ENCODE assay signal across 1 cellular context in genomic region chr2:65075605-65076344, GRCh38.
TF ChIP-seq lines count a peak whose summit lies in the region.

No MANE protein-coding gene starts in this region.

TF ChIP-seq in K562, 482 proteins besides CTCF, POLR2A, EP300 and RAD21 (continued from another document):
- peak; percentile 28; the same call in 1 of the 2 replicates for TF ChIP-seq POLR2AphosphoS2 (IDR thresholded peaks at IDR 0.05; ENCODE audit: low read length)
- TF ChIP-seq HDAC3 (IDR thresholded peaks at IDR 0.05; ENCODE audit: borderline replicate concordance, partially characterized antibody) = peak; percentile 23
- peak; percentile 35; the same call in 1 of the 2 replicates for TF ChIP-seq SPI1 (IDR thresholded peaks at IDR 0.05; ENCODE audit: borderline replicate concordance, low read depth, low read length)
- TF ChIP-seq MYC (IDR thresholded peaks at IDR 0.05; ENCODE audit: low read depth, low read length) = peak; percentile 60
- no peak for TF ChIP-seq MYC (CRISPR knock-in tag; IDR thresholded peaks at IDR 0.05; ENCODE audit: borderline replicate concordance, low read depth)
- TF ChIP-seq DPF2 (IDR thresholded peaks at IDR 0.05) = peak; percentile 69
- 0 out of 4 replicates have a peak, but pooled peaks of 1 of the 2 experiments have one; percentile 23 for TF ChIP-seq NONO (IDR thresholded peaks at IDR 0.05; ENCODE audit: low read depth in 2 of 2, low read length in 1 of 2)
- peak; percentile 18 to 62; a peak in 3 of 4 replicates for TF ChIP-seq KDM1A (IDR thresholded peaks at IDR 0.05)
- TF ChIP-seq GATA2 (CRISPR knock-in tag; IDR thresholded peaks at IDR 0.05) = peak; percentile 69
- TF ChIP-seq RBM15 (IDR thresholded peaks at IDR 0.05; ENCODE audit: insufficient read depth, low read length) = no peak
- TF ChIP-seq SOX6 (IDR thresholded peaks at IDR 0.05) = peak; percentile 60; the same call in 1 of the 2 replicates
- TF ChIP-seq NCOA1 (IDR thresholded peaks at IDR 0.05; ENCODE audit: low read depth) = peak; percentile 37; the same call in 1 of the 2 replicates
- TF ChIP-seq ZNF212 (CRISPR knock-in tag; IDR thresholded peaks at IDR 0.05) = no peak
- peak; percentile 86 for TF ChIP-seq NCOR1 (IDR thresholded peaks at IDR 0.05)
- TF ChIP-seq, protein P1, sequence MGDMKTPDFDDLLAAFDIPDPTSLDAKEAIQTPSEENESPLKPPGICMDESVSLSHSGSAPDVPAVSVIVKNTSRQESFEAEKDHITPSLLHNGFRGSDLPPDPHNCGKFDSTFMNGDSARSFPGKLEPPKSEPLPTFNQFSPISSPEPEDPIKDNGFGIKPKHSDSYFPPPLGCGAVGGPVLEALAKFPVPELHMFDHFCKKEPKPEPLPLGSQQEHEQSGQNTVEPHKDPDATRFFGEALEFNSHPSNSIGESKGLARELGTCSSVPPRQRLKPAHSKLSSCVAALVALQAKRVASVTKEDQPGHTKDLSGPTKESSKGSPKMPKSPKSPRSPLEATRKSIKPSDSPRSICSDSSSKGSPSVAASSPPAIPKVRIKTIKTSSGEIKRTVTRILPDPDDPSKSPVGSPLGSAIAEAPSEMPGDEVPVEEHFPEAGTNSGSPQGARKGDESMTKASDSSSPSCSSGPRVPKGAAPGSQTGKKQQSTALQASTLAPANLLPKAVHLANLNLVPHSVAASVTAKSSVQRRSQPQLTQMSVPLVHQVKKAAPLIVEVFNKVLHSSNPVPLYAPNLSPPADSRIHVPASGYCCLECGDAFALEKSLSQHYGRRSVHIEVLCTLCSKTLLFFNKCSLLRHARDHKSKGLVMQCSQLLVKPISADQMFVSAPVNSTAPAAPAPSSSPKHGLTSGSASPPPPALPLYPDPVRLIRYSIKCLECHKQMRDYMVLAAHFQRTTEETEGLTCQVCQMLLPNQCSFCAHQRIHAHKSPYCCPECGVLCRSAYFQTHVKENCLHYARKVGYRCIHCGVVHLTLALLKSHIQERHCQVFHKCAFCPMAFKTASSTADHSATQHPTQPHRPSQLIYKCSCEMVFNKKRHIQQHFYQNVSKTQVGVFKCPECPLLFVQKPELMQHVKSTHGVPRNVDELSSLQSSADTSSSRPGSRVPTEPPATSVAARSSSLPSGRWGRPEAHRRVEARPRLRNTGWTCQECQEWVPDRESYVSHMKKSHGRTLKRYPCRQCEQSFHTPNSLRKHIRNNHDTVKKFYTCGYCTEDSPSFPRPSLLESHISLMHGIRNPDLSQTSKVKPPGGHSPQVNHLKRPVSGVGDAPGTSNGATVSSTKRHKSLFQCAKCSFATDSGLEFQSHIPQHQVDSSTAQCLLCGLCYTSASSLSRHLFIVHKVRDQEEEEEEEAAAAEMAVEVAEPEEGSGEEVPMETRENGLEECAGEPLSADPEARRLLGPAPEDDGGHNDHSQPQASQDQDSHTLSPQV (IDR thresholded peaks at IDR 0.05) = peak; percentile 6; the same call in 1 of the 2 replicates
- 0 out of 4 replicates have a peak, but pooled peaks of 1 of the 2 experiments have one; percentile 24 for TF ChIP-seq HDAC1 (IDR thresholded peaks at IDR 0.05)
- TF ChIP-seq ATF1 (CRISPR knock-in tag; IDR thresholded peaks at IDR 0.05) = no peak
- TF ChIP-seq ATF1 (tag; IDR thresholded peaks at IDR 0.05) = peak; percentile 29; the same call in 1 of the 2 replicates
- TF ChIP-seq PBX2 (CRISPR knock-in tag; IDR thresholded peaks at IDR 0.05; ENCODE audit: low read depth) = no peak
- peak; percentile 72; the same call in 1 of the 2 replicates for TF ChIP-seq PBX2 (tag; conservative IDR thresholded peaks at IDR 0.05; ENCODE audit: low read depth)
- no peak for TF ChIP-seq SMAD1 (IDR thresholded peaks at IDR 0.05; ENCODE audit: low read depth, low read length, partially characterized antibody)
- TF ChIP-seq, protein P2, sequence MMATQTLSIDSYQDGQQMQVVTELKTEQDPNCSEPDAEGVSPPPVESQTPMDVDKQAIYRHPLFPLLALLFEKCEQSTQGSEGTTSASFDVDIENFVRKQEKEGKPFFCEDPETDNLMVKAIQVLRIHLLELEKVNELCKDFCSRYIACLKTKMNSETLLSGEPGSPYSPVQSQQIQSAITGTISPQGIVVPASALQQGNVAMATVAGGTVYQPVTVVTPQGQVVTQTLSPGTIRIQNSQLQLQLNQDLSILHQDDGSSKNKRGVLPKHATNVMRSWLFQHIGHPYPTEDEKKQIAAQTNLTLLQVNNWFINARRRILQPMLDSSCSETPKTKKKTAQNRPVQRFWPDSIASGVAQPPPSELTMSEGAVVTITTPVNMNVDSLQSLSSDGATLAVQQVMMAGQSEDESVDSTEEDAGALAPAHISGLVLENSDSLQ (IDR thresholded peaks at IDR 0.05) = peak; percentile 43; the same call in 1 of the 2 replicates
- TF ChIP-seq TBL1XR1 (IDR thresholded peaks at IDR 0.05; ENCODE audit: low read length in 2 of 2) = 0 out of 4 replicates have a peak, but pooled peaks have one; percentile 16 to 30
- peak in 1 of 2 experiments; percentile 58; a peak in 1 of 4 replicates for TF ChIP-seq RCOR1 (IDR thresholded peaks at IDR 0.05; ENCODE audit: borderline replicate concordance in 1 of 2, low read depth in 2 of 2, low read length in 2 of 2)
- TF ChIP-seq CCNT2 (IDR thresholded peaks at IDR 0.05; ENCODE audit: borderline replicate concordance, extremely low read depth, insufficient read length, low read depth, low read length) = peak; percentile 36
- TF ChIP-seq, protein P3, sequence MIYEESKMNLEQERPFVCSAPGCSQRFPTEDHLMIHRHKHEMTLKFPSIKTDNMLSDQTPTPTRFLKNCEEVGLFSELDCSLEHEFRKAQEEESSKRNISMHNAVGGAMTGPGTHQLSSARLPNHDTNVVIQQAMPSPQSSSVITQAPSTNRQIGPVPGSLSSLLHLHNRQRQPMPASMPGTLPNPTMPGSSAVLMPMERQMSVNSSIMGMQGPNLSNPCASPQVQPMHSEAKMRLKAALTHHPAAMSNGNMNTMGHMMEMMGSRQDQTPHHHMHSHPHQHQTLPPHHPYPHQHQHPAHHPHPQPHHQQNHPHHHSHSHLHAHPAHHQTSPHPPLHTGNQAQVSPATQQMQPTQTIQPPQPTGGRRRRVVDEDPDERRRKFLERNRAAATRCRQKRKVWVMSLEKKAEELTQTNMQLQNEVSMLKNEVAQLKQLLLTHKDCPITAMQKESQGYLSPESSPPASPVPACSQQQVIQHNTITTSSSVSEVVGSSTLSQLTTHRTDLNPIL (CRISPR knock-in tag; IDR thresholded peaks at IDR 0.05) = no peak
- peak; percentile 83 for TF ChIP-seq TCF3 (CRISPR knock-in tag; IDR thresholded peaks at IDR 0.05)
- no peak for TF ChIP-seq CEBPG (CRISPR knock-in tag; IDR thresholded peaks at IDR 0.05)
- TF ChIP-seq CEBPG (tag; conservative IDR thresholded peaks at IDR 0.05 in 1 of 2, IDR thresholded peaks at IDR 0.05 in 1 of 2) = no peak
- TF ChIP-seq MTA2 (IDR thresholded peaks at IDR 0.05; ENCODE audit: low read depth) = peak; percentile 48; the same call in 1 of the 2 replicates
- peak; percentile 26; the same call in 1 of the 2 replicates for TF ChIP-seq LEF1 (IDR thresholded peaks at IDR 0.05)
- no peak for TF ChIP-seq EGR1 (conservative IDR thresholded peaks at IDR 0.05)
- TF ChIP-seq MEIS2 (IDR thresholded peaks at IDR 0.05; ENCODE audit: partially characterized antibody) = peak; percentile 84
- no peak for TF ChIP-seq PHB (CRISPR knock-in tag; IDR thresholded peaks at IDR 0.05)
- TF ChIP-seq CBFA2T2 (conservative IDR thresholded peaks at IDR 0.05) = peak; percentile 78
- TF ChIP-seq NFXL1 (CRISPR knock-in tag; IDR thresholded peaks at IDR 0.05) = no peak
- TF ChIP-seq KLF13 (tag; IDR thresholded peaks at IDR 0.05; ENCODE audit: borderline replicate concordance, low read depth) = no peak
- peak; percentile 52; the same call in 1 of the 2 replicates for TF ChIP-seq TEAD4 (IDR thresholded peaks at IDR 0.05; ENCODE audit: low read length)
- no peak for TF ChIP-seq TEAD4 (CRISPR knock-in tag; IDR thresholded peaks at IDR 0.05; ENCODE audit: borderline replicate concordance)
- 0 out of 2 replicates have a peak, but pooled peaks have one; percentile 31 for TF ChIP-seq L3MBTL2 (IDR thresholded peaks at IDR 0.05)
